In the genomic region with DNA sequence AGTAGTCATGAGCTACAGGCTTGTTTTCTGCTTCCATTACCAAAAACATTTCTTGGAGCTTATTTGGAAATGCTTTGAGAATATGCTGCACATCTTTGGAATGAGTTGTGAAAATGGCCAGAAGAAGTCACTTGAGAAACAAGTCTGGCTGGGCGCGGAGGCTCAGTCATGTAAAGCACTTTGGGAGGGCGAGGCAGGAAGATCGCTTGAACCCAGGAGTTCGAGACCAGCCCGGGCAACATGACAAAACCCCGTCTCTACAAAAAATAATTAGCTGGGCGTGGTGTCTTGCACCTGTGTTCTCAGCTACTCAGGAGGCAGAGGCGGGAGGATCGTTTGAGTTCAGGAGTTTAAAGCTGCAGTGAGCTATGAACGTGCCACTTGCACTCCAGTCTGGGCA, we compare ENCODE assay signal across 8 cellular contexts. TPM values are rescaled to one million over a fixed set of nuclear protein-coding genes. Genes with fewer than 3 reads are reported as not detected.
DNase-seq lines count a peak whose midpoint lies in the region; ATAC-seq and TF ChIP-seq lines count a peak whose summit lies in the region.

No MANE protein-coding gene starts in this region.

- DNase-seq in ELF-1 (ENCODE audit: low read depth, low spot score), result peak; percentile 8
- no peak for DNase-seq in Peyer's patch
- DNase-seq in progenitor cell of endocrine pancreas (ENCODE audit: low spot score, unreplicated experiment), result no peak
- DNase-seq in mucosa of gallbladder (ENCODE audit: low spot score), result no peak
- DNase-seq in GM13977 (ENCODE audit: low spot score), result no peak
- DNase-seq in SW480 (ENCODE audit: low spot score), result no peak

- TF ChIP-seq CTCF in Peyer's patch (IDR thresholded peaks at IDR 0.05), result no peak
- no peak for TF ChIP-seq CTCF in progenitor cell of endocrine pancreas (IDR thresholded peaks at IDR 0.05; ENCODE audit: unreplicated experiment)
- TF ChIP-seq CTCF in GM13977 (IDR thresholded peaks at IDR 0.05; ENCODE audit: extremely low read depth, insufficient read depth, missing control alignments), result no peak

- H3K27me3 ChIP-seq in Peyer's patch (no peaks in the 10 kb centered on the region), esophagus (ENCODE audit: control insufficient read depth in 1 of 2, insufficient read depth in 2 of 2, low read length in 2 of 2) (no peaks in the 10 kb centered on the region)

- peaks cover 4% of the 10 kb centered on the region for H3K36me3 Mint-ChIP-seq in progenitor cell of endocrine pancreas (ENCODE audit: insufficient read depth)

- H3K4me1 Mint-ChIP-seq in progenitor cell of endocrine pancreas (ENCODE audit: low read depth), result peaks cover 28% of the 10 kb centered on the region

- no peak for ATAC-seq in HG03175 (IDR thresholded peaks at IDR 0.05; ENCODE audit: unreplicated experiment)

- H3K27me3 Mint-ChIP-seq in progenitor cell of endocrine pancreas, result no peaks in the 10 kb centered on the region

- H3K27ac Mint-ChIP-seq in progenitor cell of endocrine pancreas, result peak overlapping the region; percentile 97

- H3K4me1 ChIP-seq in Peyer's patch (peaks cover 0 to 32% (median 4%) of the 10 kb centered on the region in 4 donors), esophagus (ENCODE audit: control insufficient read depth in 2 of 2, insufficient read depth in 2 of 2, low read length in 1 of 2) (no peaks in the 10 kb centered on the region)

- H3K4me3 ChIP-seq in Peyer's patch, result peak overlapping the region; percentile 75 to 90 (median 87)
- H3K4me3 ChIP-seq in esophagus (ENCODE audit: low read depth in 1 of 2, low read length in 2 of 2), result peak overlapping the region; percentile 29 to 63

- peak overlapping the region; percentile 98 for H3K4me3 Mint-ChIP-seq in progenitor cell of endocrine pancreas (ENCODE audit: low read depth)

- H3K9me3 Mint-ChIP-seq in progenitor cell of endocrine pancreas (ENCODE audit: low read depth), result no peaks in the 10 kb centered on the region

- 17 to 20% methylated on average over 11 of the region's 11 CpGs for whole genome bisulfite sequencing in esophagus, 2 donors

- TF ChIP-seq POLR2A in Peyer's patch (IDR thresholded peaks at IDR 0.05), result no peak

- H3K27ac ChIP-seq in Peyer's patch, result peak overlapping the region in 3 of 4 donors; percentile 90 to 97 (median 92)
- peak overlapping the region; percentile 58 to 96 for H3K27ac ChIP-seq in esophagus (ENCODE audit: low read depth in 2 of 2, low read length in 1 of 2)

- H3K36me3 ChIP-seq in Peyer's patch, result peaks cover 0 to 40% (median 0%) of the 10 kb centered on the region in 3 donors
- H3K36me3 ChIP-seq in esophagus (ENCODE audit: control insufficient read depth in 2 of 2, insufficient read depth in 2 of 2, low read length in 1 of 2), result peaks cover 0 to 4% of the 10 kb centered on the region in 2 donors

- H3K9me3 ChIP-seq in Peyer's patch (no peaks in the 10 kb centered on the region), esophagus (ENCODE audit: control insufficient read depth in 2 of 2, insufficient read depth in 1 of 2, low read depth in 1 of 2, low read length in 1 of 2) (no peaks in the 10 kb centered on the region)

- in situ Hi-C loops in GM13977 (cut with MboI; ENCODE audit: low pct_unique_long_range_greater_than_20kb, low sequenced_read_pairs, unreplicated experiment), result no loop called here

RNA-seq across cellular contexts. Expression of a gene that starts 0.9 kb away (rescaled TPM):
- 10 to 100 TPM in 3 of 4 donors, 1 to 10 TPM in 1; 9.9 to 36.8 (median 20.9) TPM for total RNA-seq in Peyer's patch
- 10 to 100 TPM; 53.5 to 63.5 TPM for polyA plus RNA-seq in esophagus
- total RNA-seq in progenitor cell of endocrine pancreas, result 36.0 and 38.8 TPM in 2 replicates
- total RNA-seq in mucosa of gallbladder, result 28.0 TPM

RNA-seq across cellular contexts. Expression of a gene that starts 4.4 kb away (rescaled TPM):
- total RNA-seq in Peyer's patch, result 100 to 1,000 TPM in 3 of 4 donors, 10 to 100 TPM in 1; 87.5 to 345 (median 187) TPM
- 100 to 1,000 TPM; 109 to 156 TPM for polyA plus RNA-seq in esophagus
- total RNA-seq in progenitor cell of endocrine pancreas, result 122 and 144 TPM in 2 replicates
- total RNA-seq in mucosa of gallbladder, result 170 TPM

RNA-seq across cellular contexts. Expression of a gene that starts 30.4 kb away (rescaled TPM):
- 10 to 100 TPM; 16.5 to 39.1 (median 27.7) TPM for total RNA-seq in Peyer's patch
- polyA plus RNA-seq in esophagus, result 10 to 100 TPM; 13.5 to 14.9 TPM
- total RNA-seq in progenitor cell of endocrine pancreas, result 36.3 and 40.0 TPM in 2 replicates
- total RNA-seq in mucosa of gallbladder, result 41.9 TPM

RNA-seq across cellular contexts. Expression of a gene that starts 36.8 kb away (rescaled TPM):
- 10 to 100 TPM; 48.7 to 81.5 (median 79.9) TPM for total RNA-seq in Peyer's patch
- 10 to 100 TPM; 38.8 to 46.8 TPM for polyA plus RNA-seq in esophagus
- 93.0 and 96.5 TPM in 2 replicates for total RNA-seq in progenitor cell of endocrine pancreas
- total RNA-seq in mucosa of gallbladder, result 90.1 TPM
